ENCODE assay signal across 9 cellular contexts in the genomic region with DNA sequence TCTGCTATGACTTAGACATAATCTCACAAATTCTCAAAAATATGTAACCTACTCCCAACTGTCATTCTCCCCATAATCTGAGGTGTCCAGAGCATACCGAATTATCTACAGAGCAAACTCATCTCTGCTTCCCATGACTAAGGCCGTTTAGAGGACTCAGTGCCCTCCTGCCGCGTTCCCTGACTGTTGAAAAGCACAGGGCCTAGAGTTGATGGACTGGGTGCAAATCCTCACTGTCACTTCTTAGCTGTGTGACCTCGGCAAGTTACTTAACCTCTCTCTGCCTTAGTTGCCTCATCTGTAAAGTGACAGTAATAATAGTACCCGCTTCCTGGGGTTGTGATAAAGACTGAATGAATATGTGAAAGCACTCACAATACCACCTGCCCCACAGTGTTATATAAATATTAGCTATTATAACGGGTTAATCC. TPM values are rescaled to one million over a fixed set of nuclear protein-coding genes. Genes with fewer than 3 reads are reported as not detected.
DNase-seq lines count a peak whose midpoint lies in the region; ATAC-seq lines count a peak whose summit lies in the region.
"Had no signal": no experiment of that assay in that cellular context is flagged by ENCODE, and none has a peak within 500 bp of the region (broad histone marks: within the 10 kb centered on the region; RNA-seq: fewer than 3 reads in every experiment).

No MANE protein-coding gene starts in this region.

- H3K27me3 Mint-ChIP-seq in stimulated activated naive CD8-positive, alpha-beta T cell treated with anti-CD3 and anti-CD28 coated beads, Interleukin-15, Interleukin-2, amounts not matched to agents 100 ng/mL and 50 ng/mL, for 24 hours = peaks cover 15% of the 10 kb centered on the region
- peaks cover 32% of the 10 kb centered on the region for H3K27me3 Mint-ChIP-seq in activated naive CD8-positive, alpha-beta T cell treated with anti-CD3 and anti-CD28 coated beads, Interleukin-2, amount 10 ng/mL, durations not matched to agents 7 days and 5 days

- H3K4me1 Mint-ChIP-seq in stimulated activated naive CD8-positive, alpha-beta T cell treated with anti-CD3 and anti-CD28 coated beads, Interleukin-15, Interleukin-2, amounts not matched to agents 100 ng/mL and 50 ng/mL, for 24 hours (ENCODE audit: low read depth) = peaks cover 35% of the 10 kb centered on the region
- peaks cover 20% of the 10 kb centered on the region for H3K4me1 Mint-ChIP-seq in activated naive CD8-positive, alpha-beta T cell treated with anti-CD3 and anti-CD28 coated beads, Interleukin-2, amount 10 ng/mL, durations not matched to agents 7 days and 5 days

- peak overlapping the region; percentile 59 for H3K4me3 Mint-ChIP-seq in stimulated activated naive CD8-positive, alpha-beta T cell treated with anti-CD3 and anti-CD28 coated beads, Interleukin-15, Interleukin-2, amounts not matched to agents 100 ng/mL and 50 ng/mL, for 24 hours
- H3K4me3 Mint-ChIP-seq in activated naive CD8-positive, alpha-beta T cell treated with anti-CD3 and anti-CD28 coated beads, Interleukin-2, amount 10 ng/mL, durations not matched to agents 7 days and 5 days = peak overlapping the region; percentile 67

- no peaks in the 10 kb centered on the region for H3K9me3 Mint-ChIP-seq in stimulated activated naive CD8-positive, alpha-beta T cell treated with anti-CD3 and anti-CD28 coated beads, Interleukin-15, Interleukin-2, amounts not matched to agents 100 ng/mL and 50 ng/mL, for 24 hours
- H3K9me3 Mint-ChIP-seq in activated naive CD8-positive, alpha-beta T cell treated with anti-CD3 and anti-CD28 coated beads, Interleukin-2, amount 10 ng/mL, durations not matched to agents 7 days and 5 days = no peaks in the 10 kb centered on the region

- POLR2A ChIA-PET in activated naive CD8-positive, alpha-beta T cell treated with anti-CD3 and anti-CD28 coated beads, Interleukin-2, amount 10 ng/mL, durations not matched to agents 7 days and 5 days (lab: Charles Lee) = interaction anchor here (1.5 kb wide), 1 partner anchor 98 kb away, joined by 5 read pairs; no protein-coding TSS in a partner anchor

- no peaks in the 10 kb centered on the region for H3K36me3 Mint-ChIP-seq in stimulated activated naive CD8-positive, alpha-beta T cell treated with anti-CD3 and anti-CD28 coated beads, Interleukin-15, Interleukin-2, amounts not matched to agents 100 ng/mL and 50 ng/mL, for 24 hours (ENCODE audit: low read depth)
- H3K36me3 Mint-ChIP-seq in activated naive CD8-positive, alpha-beta T cell treated with anti-CD3 and anti-CD28 coated beads, Interleukin-2, amount 10 ng/mL, durations not matched to agents 7 days and 5 days = peaks cover 3% of the 10 kb centered on the region

- no peak overlapping the region for H3K27ac Mint-ChIP-seq in stimulated activated naive CD8-positive, alpha-beta T cell treated with anti-CD3 and anti-CD28 coated beads, Interleukin-15, Interleukin-2, amounts not matched to agents 100 ng/mL and 50 ng/mL, for 24 hours
- no peak overlapping the region for H3K27ac Mint-ChIP-seq in activated naive CD8-positive, alpha-beta T cell treated with anti-CD3 and anti-CD28 coated beads, Interleukin-2, amount 10 ng/mL, durations not matched to agents 7 days and 5 days

- ATAC-seq in stimulated activated naive CD8-positive, alpha-beta T cell treated with anti-CD3 and anti-CD28 coated beads, Interleukin-15, Interleukin-2, amounts not matched to agents 100 U/mL and 50 U/mL, for 24 hours = no peak
- no peak for ATAC-seq in activated naive CD8-positive, alpha-beta T cell treated with anti-CD3 and anti-CD28 coated beads, Interleukin-2, amount 10 ng/mL, durations not matched to agents 7 days and 5 days (ENCODE audit: low read depth)
- ATAC-seq in HG03280 (IDR thresholded peaks at IDR 0.05; ENCODE audit: unreplicated experiment) (no peak), GM21447 (IDR thresholded peaks at IDR 0.05; ENCODE audit: unreplicated experiment) (no peak), HG02678 (IDR thresholded peaks at IDR 0.05; ENCODE audit: unreplicated experiment) (no peak)

- no peak for DNase-seq in stimulated activated naive CD8-positive, alpha-beta T cell treated with anti-CD3 and anti-CD28 coated beads, Interleukin-15, Interleukin-2, amounts not matched to agents 100 U/mL and 50 U/mL, for 24 hours
- DNase-seq in activated naive CD8-positive, alpha-beta T cell treated with anti-CD3 and anti-CD28 coated beads, Interleukin-2, amount 10 ng/mL, durations not matched to agents 7 days and 5 days = no peak
- peak; percentile 17 for DNase-seq in lung microvascular endothelial cell (ENCODE audit: low read depth in 2 of 2)
- DNase-seq in NCI-H1930 (lab: John Stamatoyannopoulos, UW) = no peak
- DNase-seq: NCI-H2107 had no signal

RNA-seq across cellular contexts. Expression of a gene that starts 4.7 kb away (rescaled TPM):
- total RNA-seq in activated naive CD8-positive, alpha-beta T cell treated with anti-CD3 and anti-CD28 coated beads, Interleukin-2, amount 10 ng/mL, durations not matched to agents 7 days and 5 days = 1 to 10 TPM; 1.9 to 2.2 TPM
- total RNA-seq in lung microvascular endothelial cell = 34.9 and 43.5 TPM in 2 replicates

RNA-seq across cellular contexts. Expression of a gene that starts 43.6 kb away (rescaled TPM):
- 1 to 10 TPM; 7.7 to 8.4 TPM for total RNA-seq in activated naive CD8-positive, alpha-beta T cell treated with anti-CD3 and anti-CD28 coated beads, Interleukin-2, amount 10 ng/mL, durations not matched to agents 7 days and 5 days
- 7.9 and 8.5 TPM in 2 replicates for total RNA-seq in lung microvascular endothelial cell

Comparison
In these comparisons a context has a peak if more than half of its experiments do, and no peak if none do; other contexts are left out.
1. DNase-seq: peak in lung microvascular endothelial cell (2 of 2); none in stimulated activated naive CD8-positive, alpha-beta T cell treated with anti-CD3 and anti-CD28 coated beads, Interleukin-15, Interleukin-2, amounts not matched to agents 100 U/mL and 50 U/mL, for 24 hours (single experiment), activated naive CD8-positive, alpha-beta T cell treated with anti-CD3 and anti-CD28 coated beads, Interleukin-2, amount 10 ng/mL, durations not matched to agents 7 days and 5 days (single experiment) and NCI-H1930 (0 of 2).
2. RNA of a gene that starts 4.7 kb away (total RNA-seq): 34.9 to 43.5 TPM in lung microvascular endothelial cell; 1.9 to 2.2 TPM in activated naive CD8-positive, alpha-beta T cell treated with anti-CD3 and anti-CD28 coated beads, Interleukin-2, amount 10 ng/mL, durations not matched to agents 7 days and 5 days; every median in the first group is over 10 times any median in the second.